ENCODE assay signal across 12 cellular contexts in genomic region chr14:55699131-55700057, GRCh38.
DNase-seq lines count a peak whose midpoint lies in the region; ATAC-seq and TF ChIP-seq lines count a peak whose summit lies in the region.
"Had no signal": no experiment of that assay in that cellular context is flagged by ENCODE, and none has a peak within 500 bp of the region (broad histone marks: within the 10 kb centered on the region; RNA-seq: fewer than 3 reads in every experiment).

No MANE protein-coding gene starts in this region.

- no peaks in the 10 kb centered on the region for H3K4me1 ChIP-seq in ascending aorta
- H3K4me1 ChIP-seq: thyroid gland had no signal

- H3K36me3 ChIP-seq in ascending aorta: peaks cover 0 to 8% of the 10 kb centered on the region in 2 donors
- H3K36me3 ChIP-seq: thyroid gland had no signal

- intact Hi-C loops in ascending aorta (cut with DNase I): loop anchor here (10.0 kb wide), 1 partner anchor 415 kb away; the partner anchor contains the start of gene PELI2

- no peaks in the 10 kb centered on the region for H3K9me3 ChIP-seq in ascending aorta
- H3K9me3 ChIP-seq: thyroid gland had no signal

- no peak overlapping the region for H3K27ac ChIP-seq in ascending aorta
- H3K27ac ChIP-seq: thyroid gland had no signal

- DNase-seq in NCI-H2171 treated with DMSO at 0.1 percent for 48 hours (lab: John Stamatoyannopoulos, UW): peak; percentile 49
- DNase-seq in NCI-H2171 (lab: John Stamatoyannopoulos, UW): no peak
- peak; percentile 98 for DNase-seq in NCI-H69 (lab: John Stamatoyannopoulos, UW)
- peak; percentile 69 for DNase-seq in epithelial cell of esophagus (ENCODE audit: low read depth)
- DNase-seq in skeletal muscle cell (ENCODE audit: low read depth): peak; percentile 27
- no peak for DNase-seq in activated T-cell treated with anti-CD3 and anti-CD28 coated beads, Interleukin-2, amount 50 U/mL, for 48 hours
- no peak for DNase-seq in ascending aorta (ENCODE audit: low spot score in 2 of 2)
- DNase-seq: activated T-cell treated with anti-CD3 and anti-CD28 coated beads, Interleukin-2, amount 50 U/mL, for 4 hours; NCI-H2081 treated with DMSO at 0.1 percent for 48 hours; stimulated activated CD4-positive, alpha-beta T cell treated with anti-CD3 and anti-CD28 coated beads, Interleukin-4, amount 100 ng/mL, for 24 hours had no signal

- TF ChIP-seq CTCF in epithelial cell of esophagus (IDR thresholded peaks at IDR 0.05; ENCODE audit: insufficient read depth, low read depth, low read length, missing control alignments) (no peak), ascending aorta (IDR thresholded peaks at IDR 0.05) (no peak)

- no peaks in the 10 kb centered on the region for H3K27me3 ChIP-seq in ascending aorta
- H3K27me3 ChIP-seq: thyroid gland had no signal

- ATAC-seq in activated CD4-positive, CD25-positive, alpha-beta regulatory T cell treated with anti-CD3 and anti-CD28 coated beads, Interleukin-2, amount 50 U/mL, for 24 hours: no peak
- ATAC-seq: activated T-cell treated with anti-CD3 and anti-CD28 coated beads, Interleukin-2, amount 50 U/mL, for 4 hours had no signal

- H3K4me3 ChIP-seq in epithelial cell of esophagus (ENCODE audit: low read length) (no peak overlapping the region), skeletal muscle cell (ENCODE audit: low read depth, low read length) (no peak overlapping the region), ascending aorta (no peak overlapping the region)
- H3K4me3 ChIP-seq: thyroid gland had no signal

Comparison
In these comparisons a context has a peak if more than half of its experiments do, and no peak if none do; other contexts are left out.
1. DNase-seq: peak in NCI-H2171 treated with DMSO at 0.1 percent for 48 hours (single experiment), NCI-H69 (single experiment), epithelial cell of esophagus (single experiment) and skeletal muscle cell (single experiment); none in NCI-H2171 (single experiment), activated T-cell treated with anti-CD3 and anti-CD28 coated beads, Interleukin-2, amount 50 U/mL, for 48 hours (0 of 2) and ascending aorta (0 of 2).